Comparison of ENCODE assay signal across 8 cellular contexts in the genomic region with DNA sequence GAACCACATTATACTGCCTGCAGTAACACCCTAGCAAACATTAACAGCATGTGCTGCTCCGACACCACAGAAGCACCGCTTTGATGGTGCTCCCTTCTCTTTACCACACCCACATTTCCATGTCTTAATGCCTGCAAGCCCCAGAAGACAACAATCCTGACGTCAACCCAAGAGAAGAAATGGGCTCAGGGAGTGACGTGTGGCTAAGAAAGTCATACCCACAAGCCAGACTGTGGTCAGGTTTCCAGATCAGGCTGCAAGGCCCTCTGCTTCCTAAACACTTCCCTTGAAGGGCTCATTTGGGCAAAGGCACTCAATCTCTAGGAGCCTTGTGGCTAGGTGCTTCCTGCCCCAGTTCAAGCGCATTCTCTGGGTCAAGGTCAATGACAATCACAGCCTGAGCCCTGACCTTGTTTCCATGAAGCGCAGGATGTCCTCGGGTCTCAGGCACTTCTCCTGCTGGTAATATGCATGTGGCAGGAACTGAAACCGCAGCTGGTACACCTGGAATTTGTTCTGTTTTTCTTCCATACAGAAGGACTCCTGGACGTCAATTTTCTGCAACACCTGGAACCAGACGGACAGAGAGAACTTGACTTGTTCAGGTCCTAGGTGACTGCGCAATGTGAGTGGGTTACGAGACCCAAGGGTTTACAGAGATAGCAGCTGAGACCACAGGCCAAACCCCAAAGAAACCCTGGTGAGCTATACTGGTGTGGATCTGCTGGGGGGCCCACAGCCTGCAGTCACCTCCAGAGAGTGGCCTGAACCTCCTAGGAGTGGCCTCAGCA.
DNase-seq lines count a peak whose midpoint lies in the region; ATAC-seq, FAIRE-seq and TF ChIP-seq lines count a peak whose summit lies in the region.

No MANE protein-coding gene starts in this region.

- H3K9ac ChIP-seq in OCI-LY1 (ENCODE audit: low read length), result peak overlapping the region; percentile 76

- H3K27ac Mint-ChIP-seq in stimulated activated memory B cell treated with anti-CD40 and anti-IgM and Interleukin-4, amounts not matched to agents 10 μg/mL and 1 μg/mL and 100 μg/mL, for 72 hours, result peak overlapping the region; percentile 93

- peak overlapping the region; percentile 66 for H3K4me2 ChIP-seq in OCI-LY1 (ENCODE audit: low read length)

- FAIRE-seq in GM18507 (lab: Jason Lieb, UNC), result peak; percentile 92

- no peaks in the 10 kb centered on the region for H3K27me3 Mint-ChIP-seq in stimulated activated memory B cell treated with anti-CD40 and anti-IgM and Interleukin-4, amounts not matched to agents 10 μg/mL and 1 μg/mL and 100 μg/mL, for 72 hours

- H3K4me3 Mint-ChIP-seq in stimulated activated memory B cell treated with anti-CD40 and anti-IgM and Interleukin-4, amounts not matched to agents 10 μg/mL and 1 μg/mL and 100 μg/mL, for 72 hours, result peak overlapping the region; percentile 7

- no peak overlapping the region for H3K4me3 ChIP-seq in OCI-LY1 (ENCODE audit: low read depth, low read length, poor library complexity, severe bottlenecking)
- no peak overlapping the region for H3K4me3 ChIP-seq in H7 (ENCODE audit: insufficient read depth, low read depth, low read length)

- H3K4me1 Mint-ChIP-seq in stimulated activated memory B cell treated with anti-CD40 and anti-IgM and Interleukin-4, amounts not matched to agents 10 μg/mL and 1 μg/mL and 100 μg/mL, for 72 hours, result peaks cover 58% of the 10 kb centered on the region

- TF ChIP-seq CTCF in OCI-LY1 (IDR thresholded peaks at IDR 0.05; ENCODE audit: low read length), result no peak

- H3K79me2 ChIP-seq in OCI-LY1 (ENCODE audit: insufficient read depth, low read length), result no peaks in the 10 kb centered on the region

- H2AFZ ChIP-seq in OCI-LY1 (ENCODE audit: low read length), result no peak overlapping the region

- no peaks in the 10 kb centered on the region for H3K9me3 ChIP-seq in OCI-LY1 (ENCODE audit: low read length)

- ATAC-seq in stimulated activated memory B cell treated with anti-CD40 and anti-IgM and Interleukin-4, amounts not matched to agents 10 μg/mL and 1 μg/mL and 100 μg/mL, for 72 hours, result peak; percentile 26
- ATAC-seq in HG02938 (IDR thresholded peaks at IDR 0.05; ENCODE audit: unreplicated experiment), result no peak

- H3K27me3 ChIP-seq in OCI-LY1 (ENCODE audit: insufficient read depth, low read length) (no peaks in the 10 kb centered on the region), H7 (ENCODE audit: control insufficient read depth, insufficient read depth, low read length) (no peaks in the 10 kb centered on the region)

- peaks cover 63% of the 10 kb centered on the region for H3K36me3 Mint-ChIP-seq in stimulated activated memory B cell treated with anti-CD40 and anti-IgM and Interleukin-4, amounts not matched to agents 10 μg/mL and 1 μg/mL and 100 μg/mL, for 72 hours

- no peaks in the 10 kb centered on the region for H4K20me1 ChIP-seq in OCI-LY1 (ENCODE audit: insufficient read depth, low read length)

- 0 out of 2 replicates have a peak, but pooled peaks cover 7% of the 10 kb centered on the region for H3F3A ChIP-seq in OCI-LY1 (ENCODE audit: insufficient read depth, low read length)

- peak overlapping the region; percentile 100 for H3K27ac ChIP-seq in OCI-LY1 (ENCODE audit: low read depth, low read length, poor library complexity, severe bottlenecking)

- DNase-seq in GM18507 (ENCODE audit: extremely low spot score, insufficient read length, low read depth) (no peak), left kidney (ENCODE audit: low read depth, low spot score) (peak; percentile 63), HuH-7.5 (ENCODE audit: low spot score) (no peak), H7 (no peak)
- peak; percentile 25 for DNase-seq in activated naive CD4-positive, alpha-beta T cell treated with anti-CD3 and anti-CD28 coated beads, Interleukin-2, amount 50 U/mL, for 16 hours

- H3K9me2 ChIP-seq in OCI-LY1 (ENCODE audit: low read depth, low read length), result no peaks in the 10 kb centered on the region

- no peaks in the 10 kb centered on the region for H3K9me3 Mint-ChIP-seq in stimulated activated memory B cell treated with anti-CD40 and anti-IgM and Interleukin-4, amounts not matched to agents 10 μg/mL and 1 μg/mL and 100 μg/mL, for 72 hours

- peaks cover 72% of the 10 kb centered on the region for H3K36me3 ChIP-seq in OCI-LY1 (ENCODE audit: insufficient read depth, low read length)
- peaks cover 39% of the 10 kb centered on the region for H3K36me3 ChIP-seq in H7 (replicated peaks; ENCODE audit: control insufficient read depth, insufficient read depth, low read length)

- peaks cover 79% of the 10 kb centered on the region for H3K4me1 ChIP-seq in OCI-LY1 (ENCODE audit: insufficient read depth, low read length, severe bottlenecking)

Comparison
In these comparisons a context has a peak if more than half of its experiments do, and no peak if none do; other contexts are left out.
1. DNase-seq: peak in activated naive CD4-positive, alpha-beta T cell treated with anti-CD3 and anti-CD28 coated beads, Interleukin-2, amount 50 U/mL, for 16 hours (single experiment) and left kidney (single experiment); none in GM18507 (single experiment), HuH-7.5 (single experiment) and H7 (single experiment).